In genomic region chr20:23033918-23034317, GRCh38 we compare ENCODE assay signal across 34 cellular contexts. TPM values are rescaled to one million over a fixed set of nuclear protein-coding genes. Genes with fewer than 3 reads are reported as not detected.
"Had no signal": no experiment of that assay in that cellular context is flagged by ENCODE, and none has a peak within 500 bp of the region (broad histone marks: within the 10 kb centered on the region; RNA-seq: fewer than 3 reads in every experiment).

No MANE protein-coding gene starts in this region.

- H3K27ac ChIP-seq: adrenal gland, body of pancreas, brain microvascular endothelial cell, breast epithelium, VCaP had no signal

- H3K36me3 ChIP-seq: adrenal gland, brain microvascular endothelial cell, breast epithelium had no signal

- ATAC-seq: activated CD8-positive, alpha-beta memory T cell treated with anti-CD3 and anti-CD28 coated beads, Interleukin-2, amount 10 ng/mL, durations not matched to agents 7 days and 5 days; activated CD8-positive, alpha-beta T cell treated with anti-CD3 and anti-CD28 coated beads for 36 hours; activated naive CD4-positive, alpha-beta T cell treated with anti-CD3 and anti-CD28 coated beads, Interleukin-2, amount 50 U/mL, for 72 hours; activated T-cell treated with anti-CD3 and anti-CD28 coated beads, Interleukin-2, amount 50 U/mL, for 4 hours; activated T-cell treated with anti-CD3 and anti-CD28 coated beads, Interleukin-2, amount 50 U/mL, for 72 hours; activated T-helper 17 cell treated with anti-CD3 and anti-CD28 coated beads, Interleukin-2, amount 50 U/mL, for 72 hours; body of pancreas; T-cell had no signal

- H3K4me1 ChIP-seq: body of pancreas, breast epithelium had no signal

- H3K9me3 ChIP-seq: adrenal gland, body of pancreas, breast epithelium had no signal

- DNase-seq: activated B cell treated with CpG ODN at 0.5 μM for 24 hours; activated CD4-positive, alpha-beta memory T cell treated with anti-CD3 and anti-CD28 coated beads for 36 hours; activated CD4-positive, alpha-beta T cell treated with anti-CD3 and anti-CD28 coated beads for 4 hours; activated CD4-positive, alpha-beta T cell treated with anti-CD3 and anti-CD28 coated beads, Interleukin-2, amount 10 ng/mL, durations not matched to agents 24 days and 14 days; activated CD4-positive, alpha-beta T cell treated with anti-CD3 and anti-CD28 coated beads, Interleukin-2, amount 50 U/mL, for 1 hour; activated CD4-positive, alpha-beta T cell treated with anti-CD3 and anti-CD28 coated beads, Interleukin-2, amount 50 U/mL, for 4 hours; activated CD4-positive, CD25-positive, alpha-beta regulatory T cell treated with anti-CD3 and anti-CD28 coated beads, Interleukin-2, amount 50 U/mL, for 72 hours; activated CD8-positive, alpha-beta memory T cell treated with anti-CD3 and anti-CD28 coated beads, Interleukin-2, amount 10 ng/mL, durations not matched to agents 7 days and 5 days; activated CD8-positive, alpha-beta T cell treated with anti-CD3 and anti-CD28 coated beads for 36 hours; activated effector memory CD4-positive, alpha-beta T cell treated with anti-CD3 and anti-CD28 coated beads, Interleukin-2, amount 50 U/mL, for 16 hours; activated gamma-delta T cell treated with Interleukin-2 at 50 U/mL for 16 hours; activated naive CD4-positive, alpha-beta T cell; activated naive CD4-positive, alpha-beta T cell treated with anti-CD3 and anti-CD28 coated beads for 36 hours; activated naive CD4-positive, alpha-beta T cell treated with anti-CD3 and anti-CD28 coated beads, Interleukin-2, amount 50 U/mL, for 16 hours; activated naive CD8-positive, alpha-beta T cell treated with anti-CD3 and anti-CD28 coated beads for 36 hours; activated T-cell treated with anti-CD3 and anti-CD28 coated beads for 4 hours; activated T-cell treated with anti-CD3 and anti-CD28 coated beads, Interleukin-2, amount 50 U/mL, for 1 hour; activated T-cell treated with anti-CD3 and anti-CD28 coated beads, Interleukin-2, amount 50 U/mL, for 4 hours; activated T-cell treated with anti-CD3 and anti-CD28 coated beads, Interleukin-2, amount 50 U/mL, for 72 hours; adrenal gland; amniotic stem cell; aorta; body of pancreas; brain microvascular endothelial cell; caudate nucleus; T-cell; T-helper 2 cell; T-helper 9 cell had no signal

- H3K4me3 ChIP-seq: adrenal gland, body of pancreas, breast epithelium had no signal

RNA-seq across cellular contexts. Expression of gene SSTR4, which starts 1.2 kb away (rescaled TPM):
- total RNA-seq: activated B cell treated with CpG ODN at 0.5 μM for 24 hours; activated CD4-positive, alpha-beta memory T cell treated with anti-CD3 and anti-CD28 coated beads for 36 hours; activated CD4-positive, alpha-beta T cell treated with anti-CD3 and anti-CD28 coated beads, Interleukin-2, amount 10 ng/mL, durations not matched to agents 24 days and 14 days; activated CD8-positive, alpha-beta memory T cell treated with anti-CD3 and anti-CD28 coated beads, Interleukin-2, amount 10 ng/mL, durations not matched to agents 7 days and 5 days; activated CD8-positive, alpha-beta T cell treated with anti-CD3 and anti-CD28 coated beads for 36 hours; activated naive CD4-positive, alpha-beta T cell treated with anti-CD3 and anti-CD28 coated beads for 36 hours; activated naive CD4-positive, alpha-beta T cell treated with anti-CD3 and anti-CD28 coated beads, Interleukin-2, amount 50 U/mL, for 72 hours; activated naive CD8-positive, alpha-beta T cell treated with anti-CD3 and anti-CD28 coated beads for 36 hours; activated T-cell treated with anti-CD3 and anti-CD28 coated beads, Interleukin-2, amount 50 U/mL, for 4 hours; activated T-cell treated with anti-CD3 and anti-CD28 coated beads, Interleukin-2, amount 50 U/mL, for 72 hours; activated T-helper 1 cell treated with anti-CD3 and anti-CD28 coated beads, Interleukin-12 subunit alpha, Interleukin-12 subunit beta, Interleukin-2, Interleukin-4 antibody, amounts not matched to agents 30 ng/mL and 10 ng/mL and 1 ng/mL, durations not matched to agents 14 hours and 24 hours and 36 hours; activated T-helper 17 cell treated with anti-CD3 and anti-CD28 coated beads, Interleukin-2, amount 50 U/mL, for 72 hours; adrenal gland; aorta; astrocyte; body of pancreas; breast epithelium; T-cell had no signal
- polyA plus RNA-seq: adrenal gland, aorta had no signal

RNA-seq across cellular contexts. Expression of gene THBD, which starts 15.6 kb away (rescaled TPM):
- total RNA-seq: activated B cell treated with CpG ODN at 0.5 μM for 24 hours; activated CD4-positive, alpha-beta memory T cell treated with anti-CD3 and anti-CD28 coated beads for 36 hours; activated CD4-positive, alpha-beta T cell treated with anti-CD3 and anti-CD28 coated beads, Interleukin-2, amount 10 ng/mL, durations not matched to agents 24 days and 14 days; activated CD8-positive, alpha-beta memory T cell treated with anti-CD3 and anti-CD28 coated beads, Interleukin-2, amount 10 ng/mL, durations not matched to agents 7 days and 5 days; activated CD8-positive, alpha-beta T cell treated with anti-CD3 and anti-CD28 coated beads for 36 hours; activated naive CD4-positive, alpha-beta T cell treated with anti-CD3 and anti-CD28 coated beads for 36 hours; activated naive CD4-positive, alpha-beta T cell treated with anti-CD3 and anti-CD28 coated beads, Interleukin-2, amount 50 U/mL, for 72 hours; activated naive CD8-positive, alpha-beta T cell treated with anti-CD3 and anti-CD28 coated beads for 36 hours; activated T-cell treated with anti-CD3 and anti-CD28 coated beads, Interleukin-2, amount 50 U/mL, for 72 hours; activated T-helper 1 cell treated with anti-CD3 and anti-CD28 coated beads, Interleukin-12 subunit alpha, Interleukin-12 subunit beta, Interleukin-2, Interleukin-4 antibody, amounts not matched to agents 30 ng/mL and 10 ng/mL and 1 ng/mL, durations not matched to agents 14 hours and 24 hours and 36 hours had no signal

RNA-seq across cellular contexts. Expression of gene CD93, which starts 52.2 kb away (rescaled TPM):
- total RNA-seq: activated B cell treated with CpG ODN at 0.5 μM for 24 hours had no signal
